Comparison of ENCODE assay signal across 16 cellular contexts in genomic region chr22:23098718-23099524, GRCh38. TPM values are rescaled to one million over a fixed set of nuclear protein-coding genes. Genes with fewer than 3 reads are reported as not detected.
DNase-seq lines count a peak whose midpoint lies in the region; TF ChIP-seq lines count a peak whose summit lies in the region.
"Had no signal": no experiment of that assay in that cellular context is flagged by ENCODE, and none has a peak within 500 bp of the region (broad histone marks: within the 10 kb centered on the region; RNA-seq: fewer than 3 reads in every experiment).

No MANE protein-coding gene starts in this region.

- H3K27ac ChIP-seq in cingulate gyrus (ENCODE audit: low read depth, low read length) (peak overlapping the region; percentile 92), spleen (peak overlapping the region; percentile 35 to 83 (median 64))
- H3K27ac ChIP-seq: SJCRH30, upper lobe of right lung had no signal

- no peak overlapping the region for H3K4me3 ChIP-seq in spleen
- H3K4me3 ChIP-seq in HAP-1: no peak overlapping the region
- H3K4me3 ChIP-seq: GM12878, SJCRH30, upper lobe of right lung had no signal

- TF ChIP-seq POLR2A in spleen (IDR thresholded peaks at IDR 0.05): no peak

- no peaks in the 10 kb centered on the region for H3K4me1 Mint-ChIP-seq in activated T-helper 2 cell treated with anti-CD3 and anti-CD28 coated beads, Interferon-gamma antibody, Interleukin-2, Interleukin-4, amounts not matched to agents 10 μg/mL and 5 μg/mL and 100 μg/mL, durations not matched to agents 14 hours and 24 hours and 36 hours (ENCODE audit: low read depth)

- no peak for TF ChIP-seq CTCF in spleen (IDR thresholded peaks at IDR 0.05 in 8 of 11, conservative IDR thresholded peaks at IDR 0.05 in 3 of 11)

- no peaks in the 10 kb centered on the region for H3K27me3 ChIP-seq in spleen (replicated peaks in 1 of 7)
- H3K27me3 ChIP-seq in HAP-1 (ENCODE audit: low read depth): no peaks in the 10 kb centered on the region
- H3K27me3 ChIP-seq: SJCRH30, upper lobe of right lung had no signal

- no peak overlapping the region for H3K4me3 Mint-ChIP-seq in activated T-helper 2 cell treated with anti-CD3 and anti-CD28 coated beads, Interferon-gamma antibody, Interleukin-2, Interleukin-4, amounts not matched to agents 10 μg/mL and 5 μg/mL and 100 μg/mL, durations not matched to agents 14 hours and 24 hours and 36 hours (ENCODE audit: low read depth)
- H3K4me3 Mint-ChIP-seq: activated naive CD4-positive, alpha-beta T cell treated with anti-CD3 and anti-CD28 coated beads for 36 hours had no signal

- no peaks in the 10 kb centered on the region for H3K27me3 Mint-ChIP-seq in activated T-helper 2 cell treated with anti-CD3 and anti-CD28 coated beads, Interferon-gamma antibody, Interleukin-2, Interleukin-4, amounts not matched to agents 10 μg/mL and 5 μg/mL and 100 μg/mL, durations not matched to agents 14 hours and 24 hours and 36 hours (ENCODE audit: low read depth)
- H3K27me3 Mint-ChIP-seq: naive B cell had no signal

- H3K36me3 ChIP-seq in spleen (peaks cover 0 to 11% (median 0%) of the 10 kb centered on the region in 6 donors), HAP-1 (replicated peaks) (peaks cover 7% of the 10 kb centered on the region)
- H3K36me3 ChIP-seq: SJCRH30, upper lobe of right lung had no signal

- peak; percentile 98 for DNase-seq in G401 (ENCODE audit: low spot score)
- DNase-seq in lung microvascular endothelial cell (ENCODE audit: low read depth in 2 of 2): peak; percentile 9 to 19
- no peak for DNase-seq in spleen
- no peak for DNase-seq in LoVo (ENCODE audit: low spot score)
- no peak for DNase-seq in HAP-1 (ENCODE audit: low spot score in 2 of 2)
- DNase-seq in activated gamma-delta T cell treated with Interleukin-2 at 50 U/mL for 16 hours: no peak
- DNase-seq in activated T-helper 2 cell treated with anti-CD3 and anti-CD28 coated beads, Interferon-gamma antibody, Interleukin-2, Interleukin-4, amounts not matched to agents 10 μg/mL and 5 μg/mL and 100 μg/mL, durations not matched to agents 14 hours and 24 hours and 36 hours (ENCODE audit: low spot score): no peak
- DNase-seq: activated naive CD4-positive, alpha-beta T cell treated with anti-CD3 and anti-CD28 coated beads for 36 hours; cortex of kidney; DMS79 treated with DMSO at 0.1 percent for 48 hours; naive B cell; NCI-H1930; upper lobe of right lung had no signal

- no peaks in the 10 kb centered on the region for H3K9me3 Mint-ChIP-seq in activated T-helper 2 cell treated with anti-CD3 and anti-CD28 coated beads, Interferon-gamma antibody, Interleukin-2, Interleukin-4, amounts not matched to agents 10 μg/mL and 5 μg/mL and 100 μg/mL, durations not matched to agents 14 hours and 24 hours and 36 hours
- H3K9me3 Mint-ChIP-seq: activated naive CD4-positive, alpha-beta T cell treated with anti-CD3 and anti-CD28 coated beads for 36 hours; naive B cell had no signal

- intact Hi-C loops in spleen (cut with DNase I; ENCODE audit: low total_unique reads): no loop called here
- intact Hi-C loops in activated T-helper 2 cell treated with anti-CD3 and anti-CD28 coated beads, Interferon-gamma antibody, Interleukin-2, Interleukin-4, amounts not matched to agents 10 μg/mL and 5 μg/mL and 100 μg/mL, durations not matched to agents 14 hours and 24 hours and 36 hours (cut with micrococcal nuclease): no loop called here

- H3K9me3 ChIP-seq in spleen: no peaks in the 10 kb centered on the region
- no peaks in the 10 kb centered on the region for H3K9me3 ChIP-seq in HAP-1
- H3K9me3 ChIP-seq: SJCRH30, upper lobe of right lung had no signal

- H3K36me3 Mint-ChIP-seq in activated T-helper 2 cell treated with anti-CD3 and anti-CD28 coated beads, Interferon-gamma antibody, Interleukin-2, Interleukin-4, amounts not matched to agents 10 μg/mL and 5 μg/mL and 100 μg/mL, durations not matched to agents 14 hours and 24 hours and 36 hours (ENCODE audit: low read depth): no peaks in the 10 kb centered on the region
- H3K36me3 Mint-ChIP-seq: naive B cell had no signal

- in situ Hi-C loops in G401 (cut with HindIII; ENCODE audit: low sequenced_read_pairs): no loop called here
- in situ Hi-C loops in HAP-1 (cut with MboI; ENCODE audit: low sequenced_read_pairs): no loop called here

- WGBS in spleen, 5 donors: 55 to 82% (median 72%) methylated on average over 14 to 28 of the region's 28 CpGs

- H3K4me1 ChIP-seq in spleen (peaks cover 12 to 49% (median 26%) of the 10 kb centered on the region in 6 donors), HAP-1 (no peaks in the 10 kb centered on the region)

- H3K27ac Mint-ChIP-seq in activated T-helper 2 cell treated with anti-CD3 and anti-CD28 coated beads, Interferon-gamma antibody, Interleukin-2, Interleukin-4, amounts not matched to agents 10 μg/mL and 5 μg/mL and 100 μg/mL, durations not matched to agents 14 hours and 24 hours and 36 hours: no peak overlapping the region

RNA-seq across cellular contexts. Expression of gene GNAZ, which starts 28.6 kb away (rescaled TPM):
- 13.0 and 17.2 TPM in 2 replicates for total RNA-seq in G401 (2014; rRNA removed; shearing (Covaris generic))
- total RNA-seq in lung microvascular endothelial cell (under 0.01 and 0.20 TPM in 2 replicates), spleen (10 to 100 TPM in 2 of 7 donors, 1 to 10 TPM in 5; 4.4 to 11.8 (median 7.6) TPM)
- 1 to 10 TPM; 2.3 to 5.7 (median 2.8) TPM for polyA plus RNA-seq in spleen
- 0.32 and 0.39 TPM in 2 replicates for total RNA-seq in activated T-helper 2 cell treated with anti-CD3 and anti-CD28 coated beads, Interferon-gamma antibody, Interleukin-2, Interleukin-4, amounts not matched to agents 10 μg/mL and 5 μg/mL and 100 μg/mL, durations not matched to agents 14 hours and 24 hours and 36 hours

RNA-seq across cellular contexts. Expression of gene RSPH14, which starts 42.9 kb away (rescaled TPM):
- total RNA-seq in G401 (2014; rRNA removed; shearing (Covaris generic)): 1.7 TPM in 1 of 2 replicates, not detected in the other
- total RNA-seq in lung microvascular endothelial cell: not detected in 2 replicates
- under 1 TPM in 2 of 7 donors, not detected in 5; 0.52 to 0.77 TPM for total RNA-seq in spleen
- under 1 TPM in 2 of 3 donors, not detected in 1; 0.11 to 0.38 TPM for polyA plus RNA-seq in spleen
- not detected in 2 replicates for total RNA-seq in activated T-helper 2 cell treated with anti-CD3 and anti-CD28 coated beads, Interferon-gamma antibody, Interleukin-2, Interleukin-4, amounts not matched to agents 10 μg/mL and 5 μg/mL and 100 μg/mL, durations not matched to agents 14 hours and 24 hours and 36 hours
- total RNA-seq: SJCRH30, upper lobe of right lung had no signal

RNA-seq across cellular contexts. Expression of gene RAB36, which starts 46.4 kb away (rescaled TPM):
- 1.5 and 3.3 TPM in 2 replicates for total RNA-seq in G401 (2014; rRNA removed; shearing (Covaris generic))
- total RNA-seq in lung microvascular endothelial cell: 0.20 and 0.44 TPM in 2 replicates
- total RNA-seq in spleen: 1 to 10 TPM; 1.6 to 3.7 (median 2.7) TPM
- 1 to 10 TPM; 1.0 to 1.3 (median 1.2) TPM for polyA plus RNA-seq in spleen
- not detected in 2 replicates for total RNA-seq in activated T-helper 2 cell treated with anti-CD3 and anti-CD28 coated beads, Interferon-gamma antibody, Interleukin-2, Interleukin-4, amounts not matched to agents 10 μg/mL and 5 μg/mL and 100 μg/mL, durations not matched to agents 14 hours and 24 hours and 36 hours
- total RNA-seq: activated naive CD4-positive, alpha-beta T cell treated with anti-CD3 and anti-CD28 coated beads for 36 hours; SJCRH30 had no signal

Comparison
In these comparisons a context has a peak if more than half of its experiments do, and no peak if none do; other contexts are left out.
1. DNase-seq: peak in G401 (single experiment) and lung microvascular endothelial cell (2 of 2); none in spleen (single experiment), LoVo (single experiment), HAP-1 (0 of 2), activated gamma-delta T cell treated with Interleukin-2 at 50 U/mL for 16 hours (single experiment) and activated T-helper 2 cell treated with anti-CD3 and anti-CD28 coated beads, Interferon-gamma antibody, Interleukin-2, Interleukin-4, amounts not matched to agents 10 μg/mL and 5 μg/mL and 100 μg/mL, durations not matched to agents 14 hours and 24 hours and 36 hours (single experiment).